ENCODE assay signal across 8 cellular contexts in genomic region chr9:72280913-72281500, GRCh38.
A peak's percentile ranks its signal among the peaks of the same experiment; 100 is the strongest.
DNase-seq lines count a peak whose midpoint lies in the region; ATAC-seq and TF ChIP-seq lines count a peak whose summit lies in the region.

No MANE protein-coding gene starts in this region.

- 37 to 39% methylated on average over 11 of the region's 11 CpGs for WGBS in lung, 2 donors

- 0 out of 2 replicates have a peak, but pooled peaks cover 3% of the 10 kb centered on the region for H3K27me3 ChIP-seq in BE2C
- H3K27me3 ChIP-seq in lung (ENCODE audit: control insufficient read depth, insufficient read depth) = no peaks in the 10 kb centered on the region

- H3K36me3 ChIP-seq in BE2C (no peaks in the 10 kb centered on the region), lung (ENCODE audit: control insufficient read depth in 2 of 2, insufficient read depth in 2 of 2, low read length in 2 of 2) (no peaks in the 10 kb centered on the region)

- ATAC-seq in GM18907 (IDR thresholded peaks at IDR 0.05; ENCODE audit: unreplicated experiment) = peak; percentile 91
- ATAC-seq in HG03159 (IDR thresholded peaks at IDR 0.05; ENCODE audit: unreplicated experiment) = peak; percentile 85
- ATAC-seq in lung (ENCODE audit: insufficient read depth, low FRiP score) = peak; percentile 77

- peak; percentile 58 for DNase-seq in BE2C
- peak; percentile 12 for DNase-seq in NCI-H526 treated with DMSO at 0.1 percent for 48 hours (lab: John Stamatoyannopoulos, UW)
- peak; percentile 61 for DNase-seq in activated CD4-positive, alpha-beta T cell treated with anti-CD3 and anti-CD28 coated beads, Interleukin-2, amount 50 U/mL, for 4 hours
- peak; percentile 71 for DNase-seq in ecto neural progenitor cell (ENCODE audit: low spot score)
- peak; percentile 71 for DNase-seq in lung (ENCODE audit: low spot score)
- peak; percentile 49 for DNase-seq in stimulated activated CD8-positive, alpha-beta memory T cell treated with anti-CD3 and anti-CD28 coated beads, Interleukin-15, amount 100 ng/mL, for 1 hour (ENCODE audit: low read depth)

- no peak overlapping the region for H3K4me3 ChIP-seq in BE2C (ENCODE audit: low read depth, low read length)
- no peak overlapping the region for H3K4me3 ChIP-seq in lung

- H3K27ac ChIP-seq in lung (ENCODE audit: low read depth in 1 of 2, low read length in 1 of 2) = no peak overlapping the region

- no peaks in the 10 kb centered on the region for H3K4me1 ChIP-seq in BE2C
- H3K4me1 ChIP-seq in lung (ENCODE audit: control insufficient read depth in 2 of 2, insufficient read depth in 2 of 2, low read length in 2 of 2) = no peaks in the 10 kb centered on the region

- peak; percentile 98 for TF ChIP-seq CTCF in BE2C (IDR thresholded peaks at IDR 0.05; ENCODE audit: low read depth, low read length)
- peak; percentile 80 for TF ChIP-seq CTCF in lung (IDR thresholded peaks at IDR 0.05; ENCODE audit: control extremely low read depth, extremely low read depth)

- H3K9me3 ChIP-seq in BE2C = no peaks in the 10 kb centered on the region
- H3K9me3 ChIP-seq in lung (ENCODE audit: control insufficient read depth in 2 of 2, insufficient read depth in 1 of 2, low read length in 1 of 2) = no peaks in the 10 kb centered on the region

Comparison
In these comparisons a context has a peak if more than half of its experiments do, and no peak if none do; other contexts are left out.
1. DNase-seq: peak in every context shown above with its lines; median percentile 71 in ecto neural progenitor cell; 71 in lung; 61 in activated CD4-positive, alpha-beta T cell treated with anti-CD3 and anti-CD28 coated beads, Interleukin-2, amount 50 U/mL, for 4 hours; 58 in BE2C; 49 in stimulated activated CD8-positive, alpha-beta memory T cell treated with anti-CD3 and anti-CD28 coated beads, Interleukin-15, amount 100 ng/mL, for 1 hour; 12 in NCI-H526 treated with DMSO at 0.1 percent for 48 hours.